13 cellular contexts compared by ENCODE assay signal in genomic region chr1:114113801-114114750, GRCh38. TPM values are rescaled to one million over a fixed set of nuclear protein-coding genes. Genes with fewer than 3 reads are reported as not detected.
DNase-seq lines count a peak whose midpoint lies in the region; ATAC-seq and TF ChIP-seq lines count a peak whose summit lies in the region.
"Had no signal": no experiment of that assay in that cellular context is flagged by ENCODE, and none has a peak within 500 bp of the region (broad histone marks: within the 10 kb centered on the region; RNA-seq: fewer than 3 reads in every experiment).

No MANE protein-coding gene starts in this region.

- TF ChIP-seq CTCF in left ventricle myocardium inferior (IDR thresholded peaks at IDR 0.05; ENCODE audit: borderline replicate concordance), result no peak
- TF ChIP-seq CTCF in upper lobe of left lung (IDR thresholded peaks at IDR 0.05), result no peak

- H3K4me3 ChIP-seq in left ventricle myocardium inferior (no peak overlapping the region), upper lobe of left lung (no peak overlapping the region), HAP-1 (no peak overlapping the region)
- H3K4me3 ChIP-seq: thoracic aorta had no signal

- TF ChIP-seq POLR2A in upper lobe of left lung (IDR thresholded peaks at IDR 0.05), result no peak

- H3K9me3 ChIP-seq in left ventricle myocardium inferior (replicated peaks), result no peaks in the 10 kb centered on the region
- H3K9me3 ChIP-seq in upper lobe of left lung, result no peaks in the 10 kb centered on the region
- no peaks in the 10 kb centered on the region for H3K9me3 ChIP-seq in HAP-1
- H3K9me3 ChIP-seq: thoracic aorta had no signal

- TF ChIP-seq EP300 in upper lobe of left lung (IDR thresholded peaks at IDR 0.05), result no peak

- WGBS in upper lobe of left lung, 2 donors, result 50 to 62% methylated on average over 12 to 13 of the region's 13 CpGs

- in situ Hi-C loops in SK-MEL-5 (cut with HindIII; ENCODE audit: low pct_unique_long_range_greater_than_20kb, low sequenced_read_pairs) (no loop called here), HAP-1 (cut with MboI; ENCODE audit: low sequenced_read_pairs) (no loop called here)

- peaks cover 28% of the 10 kb centered on the region for H3K27me3 ChIP-seq in left ventricle myocardium inferior (ENCODE audit: low read depth)
- H3K27me3 ChIP-seq in upper lobe of left lung, result no peaks in the 10 kb centered on the region
- H3K27me3 ChIP-seq in HAP-1 (ENCODE audit: low read depth), result no peaks in the 10 kb centered on the region

- DNase-seq in Right ventricle myocardium superior (peak; percentile 50), left ventricle myocardium inferior (no peak), SK-MEL-5 (ENCODE audit: low read depth, low spot score) (peak; percentile 48), globus pallidus (ENCODE audit: low spot score) (peak; percentile 66), upper lobe of left lung (peak in 1 of 2 donors; percentile 74), cortex of kidney (lab: John Stamatoyannopoulos, UW) (no peak), HAP-1 (ENCODE audit: low spot score in 2 of 2) (no peak)
- DNase-seq: CD4-positive, CD25-positive, alpha-beta regulatory T cell; NCI-H2107; small intestine had no signal

- H3K27ac ChIP-seq in left ventricle myocardium inferior (replicated peaks), result no peak overlapping the region
- peak overlapping the region in 2 of 4 donors; percentile 18 to 63 for H3K27ac ChIP-seq in upper lobe of left lung
- H3K27ac ChIP-seq: thoracic aorta had no signal

- H3K36me3 ChIP-seq in left ventricle myocardium inferior (no peaks in the 10 kb centered on the region), upper lobe of left lung (no peaks in the 10 kb centered on the region), HAP-1 (replicated peaks) (no peaks in the 10 kb centered on the region)
- H3K36me3 ChIP-seq: thoracic aorta had no signal

- H3K4me1 ChIP-seq in left ventricle myocardium inferior, result no peaks in the 10 kb centered on the region
- H3K4me1 ChIP-seq in upper lobe of left lung, result peaks cover 0 to 15% (median 5%) of the 10 kb centered on the region in 4 donors
- no peaks in the 10 kb centered on the region for H3K4me1 ChIP-seq in HAP-1

- intact Hi-C loops in Right ventricle myocardium superior (cut with DNase I), result no loop called here
- intact Hi-C loops in left ventricle myocardium inferior (cut with micrococcal nuclease), result no loop called here

- ATAC-seq in Right ventricle myocardium superior (ENCODE audit: poor library complexity), result peak; percentile 77
- peak; percentile 24 to 78 for ATAC-seq in upper lobe of left lung (ENCODE audit: low FRiP score in 2 of 2)
- no peak for ATAC-seq in GM19035 (IDR thresholded peaks at IDR 0.05; ENCODE audit: unreplicated experiment)
- ATAC-seq: activated CD4-positive, CD25-positive, alpha-beta regulatory T cell treated with anti-CD3 and anti-CD28 coated beads, Interleukin-2, amount 50 U/mL, for 24 hours had no signal

RNA-seq across cellular contexts. Expression of gene SYT6, which starts 39.6 kb away (rescaled TPM):
- not detected for total RNA-seq in Right ventricle myocardium superior
- not detected for total RNA-seq in left ventricle myocardium inferior
- 0.13 TPM in 1 of 2 replicates, not detected in the other for total RNA-seq in SK-MEL-5 (2014; rRNA removed; shearing (Covaris generic))
- 0.01 TPM in 1 of 2 replicates, not detected in the other for polyA plus RNA-seq in SK-MEL-5 (2015; cell fraction: cytosol; rRNA removed)
- not detected in 2 replicates for polyA plus RNA-seq in SK-MEL-5 (2015; cell fraction: nucleus; rRNA removed)
- total RNA-seq in upper lobe of left lung, result under 1 TPM in 1 of 6 donors, not detected in 5; 0.07 TPM
- polyA plus RNA-seq: CD4-positive, CD25-positive, alpha-beta regulatory T cell had no signal

Comparison
In these comparisons a context has a peak if more than half of its experiments do, and no peak if none do; other contexts are left out.
1. DNase-seq: peak in Right ventricle myocardium superior (single experiment), SK-MEL-5 (single experiment) and globus pallidus (single experiment); none in left ventricle myocardium inferior (single experiment), cortex of kidney (single experiment) and HAP-1 (0 of 2).